Comparison of ENCODE assay signal across 8 cellular contexts in genomic region chr6:6825986-6826901, GRCh38.
DNase-seq lines count a peak whose midpoint lies in the region; ATAC-seq and TF ChIP-seq lines count a peak whose summit lies in the region.

No MANE protein-coding gene starts in this region.

- H3K4me3 Mint-ChIP-seq in central memory CD8-positive, alpha-beta T cell, result no peak overlapping the region

- H3K36me3 Mint-ChIP-seq in central memory CD8-positive, alpha-beta T cell (ENCODE audit: insufficient read depth), result no peaks in the 10 kb centered on the region

- peak; percentile 41 to 42 for ATAC-seq in activated CD4-positive, CD25-positive, alpha-beta regulatory T cell treated with anti-CD3 and anti-CD28 coated beads, Interleukin-2, amount 50 U/mL, for 24 hours
- ATAC-seq in HG02852 (IDR thresholded peaks at IDR 0.05; ENCODE audit: unreplicated experiment) (peak; percentile 57), omental fat pad (ENCODE audit: low FRiP score) (peak; percentile 59)
- peak; percentile 36 for ATAC-seq in central memory CD8-positive, alpha-beta T cell (replicated peaks; ENCODE audit: extremely low read depth, poor library complexity, severe bottlenecking)

- H3K27ac Mint-ChIP-seq in central memory CD8-positive, alpha-beta T cell (ENCODE audit: low read depth), result no peak overlapping the region

- no peaks in the 10 kb centered on the region for H3K9me3 Mint-ChIP-seq in central memory CD8-positive, alpha-beta T cell

- TF ChIP-seq CTCF in omental fat pad (IDR thresholded peaks at IDR 0.05), result no peak

- H3K27me3 Mint-ChIP-seq in central memory CD8-positive, alpha-beta T cell, result peaks cover 32% of the 10 kb centered on the region

- no peak for DNase-seq in activated CD4-positive, CD25-positive, alpha-beta regulatory T cell (lab: John Stamatoyannopoulos, UW)
- DNase-seq in NCI-H2107 treated with DMSO at 0.1 percent for 48 hours (lab: John Stamatoyannopoulos, UW; ENCODE audit: unreplicated experiment), result peak; percentile 61
- no peak for DNase-seq in central memory CD8-positive, alpha-beta T cell (ENCODE audit: low spot score in 2 of 2)
- no peak for DNase-seq in omental fat pad (ENCODE audit: low spot score)
- DNase-seq in cerebellar cortex (ENCODE audit: low spot score), result no peak
- DNase-seq in activated naive CD4-positive, alpha-beta T cell treated with Interleukin-2 at 50 U/mL for 16 hours, result no peak

- H3K4me1 Mint-ChIP-seq in central memory CD8-positive, alpha-beta T cell, result no peaks in the 10 kb centered on the region
